1 cellular context compared by ENCODE assay signal in the genomic region with DNA sequence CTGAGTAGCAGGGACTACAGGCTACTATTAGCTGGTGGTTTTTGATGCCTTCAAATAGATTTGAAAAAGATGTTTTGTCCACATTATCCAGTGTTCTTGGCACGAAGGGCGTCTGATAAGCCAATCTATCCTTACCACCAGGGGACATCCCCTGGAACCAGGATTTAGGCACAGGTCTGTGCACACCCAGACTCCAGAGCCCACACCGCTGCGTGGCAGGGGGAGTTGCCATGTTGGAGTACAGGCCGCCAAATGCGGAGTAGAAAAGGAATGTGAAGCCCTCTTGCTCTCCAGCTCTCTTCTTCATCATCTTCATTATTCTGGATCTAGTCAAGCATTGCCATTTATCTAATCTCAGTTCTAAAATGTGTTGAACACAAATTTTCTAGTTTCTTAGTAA. TPM values are rescaled to one million over a fixed set of nuclear protein-coding genes. Genes with fewer than 3 reads are reported as not detected.
"Had no signal": no experiment of that assay in that cellular context is flagged by ENCODE, and none has a peak within 500 bp of the region (broad histone marks: within the 10 kb centered on the region; RNA-seq: fewer than 3 reads in every experiment).

No MANE protein-coding gene starts in this region.

RNA-seq across cellular contexts. Expression of a gene that starts 54.3 kb away (rescaled TPM):
- polyA plus RNA-seq: adipose tissue had no signal
